11 cellular contexts compared by ENCODE assay signal in genomic region chr14:101121399-101122113, GRCh38.
DNase-seq lines count a peak whose midpoint lies in the region; ATAC-seq and TF ChIP-seq lines count a peak whose summit lies in the region.
"Had no signal": no experiment of that assay in that cellular context is flagged by ENCODE, and none has a peak within 500 bp of the region (broad histone marks: within the 10 kb centered on the region; RNA-seq: fewer than 3 reads in every experiment).

No MANE protein-coding gene starts in this region.

- TF ChIP-seq POLR2A in GM18505 (IDR thresholded peaks at IDR 0.05; ENCODE audit: borderline replicate concordance, extremely low read depth, insufficient read depth, insufficient read length) = no peak

- no peak overlapping the region for H3K27ac ChIP-seq in CD8-positive, alpha-beta T cell (ENCODE audit: low read depth, low read length)
- peak overlapping the region; percentile 86 for H3K27ac ChIP-seq in KOPT-K1 (ENCODE audit: low read depth, low read length, poor library complexity, severe bottlenecking)

- ATAC-seq in CD8-positive, alpha-beta T cell = no peak
- ATAC-seq in sciatic nerve (no peak), GM18505 (IDR thresholded peaks at IDR 0.05; ENCODE audit: unreplicated experiment) (no peak)

- H3K36me3 Mint-ChIP-seq in CD8-positive, alpha-beta T cell = no peaks in the 10 kb centered on the region
- no peaks in the 10 kb centered on the region for H3K36me3 Mint-ChIP-seq in HFFc6 (ENCODE audit: low read depth)

- H3K9me3 Mint-ChIP-seq in CD8-positive, alpha-beta T cell = no peaks in the 10 kb centered on the region
- no peaks in the 10 kb centered on the region for H3K9me3 Mint-ChIP-seq in HFFc6

- intact Hi-C loops in CD8-positive, alpha-beta T cell (cut with DNase I, micrococcal nuclease) = no loop called here
- intact Hi-C loops in sciatic nerve (cut with DNase I) = no loop called here

- H3K27me3 ChIP-seq in CD8-positive, alpha-beta T cell (ENCODE audit: insufficient read depth, low read length) = no peaks in the 10 kb centered on the region

- CTCF ChIA-PET in CD8-positive, alpha-beta T cell (lab: Charles Lee) = no interaction called here

- no peak overlapping the region for H3K4me3 ChIP-seq in CD8-positive, alpha-beta T cell (ENCODE audit: low read depth, low read length)

- peak overlapping the region; percentile 63 for H3K4me3 Mint-ChIP-seq in CD8-positive, alpha-beta T cell
- H3K4me3 Mint-ChIP-seq in HFFc6 = no peak overlapping the region

- peak in 1 of 7 experiments; percentile 3 for DNase-seq in CD8-positive, alpha-beta T cell
- DNase-seq in iPS-NIHi7 (ENCODE audit: extremely low spot score) (peak; percentile 9), sciatic nerve (ENCODE audit: low spot score) (peak; percentile 54), pons (ENCODE audit: low spot score) (no peak), HUDEP-2 (lab: John Stamatoyannopoulos, UW; ENCODE audit: unreplicated experiment in 76 of 76) (no peak), HFFc6 (no peak)
- DNase-seq: activated effector memory CD4-positive, alpha-beta T cell treated with anti-CD3 and anti-CD28 coated beads, Interleukin-2, amount 50 U/mL, for 16 hours; foreskin melanocyte; NCI-H1930 had no signal

- H3K27ac Mint-ChIP-seq in CD8-positive, alpha-beta T cell = no peak overlapping the region
- no peak overlapping the region for H3K27ac Mint-ChIP-seq in HFFc6

- no peaks in the 10 kb centered on the region for H3K36me3 ChIP-seq in CD8-positive, alpha-beta T cell (ENCODE audit: insufficient read depth, low read length)
- H3K36me3 ChIP-seq in KOPT-K1 (ENCODE audit: insufficient read depth, low read length) = no peaks in the 10 kb centered on the region

- POLR2A ChIA-PET in CD8-positive, alpha-beta T cell (lab: Charles Lee) = no interaction called here

- no peak for TF ChIP-seq CTCF in CD8-positive, alpha-beta T cell (IDR thresholded peaks at IDR 0.05)
- no peak for TF ChIP-seq CTCF in HFFc6 (IDR thresholded peaks at IDR 0.05)

- peaks cover 11% of the 10 kb centered on the region for H3K4me1 ChIP-seq in CD8-positive, alpha-beta T cell (ENCODE audit: insufficient read depth, low read length)

- H3K4me1 Mint-ChIP-seq in CD8-positive, alpha-beta T cell (ENCODE audit: low read depth) = peaks cover 16% of the 10 kb centered on the region
- peaks cover 6% of the 10 kb centered on the region; the same call in 1 of the 2 replicates for H3K4me1 Mint-ChIP-seq in HFFc6 (ENCODE audit: low read depth)

- H3K9me3 ChIP-seq in CD8-positive, alpha-beta T cell (ENCODE audit: low read length) = no peaks in the 10 kb centered on the region
- H3K9me3 ChIP-seq in KOPT-K1 (ENCODE audit: insufficient read depth, low read length, poor library complexity, severe bottlenecking) = no peaks in the 10 kb centered on the region

- peaks cover 10% of the 10 kb centered on the region for H3K27me3 Mint-ChIP-seq in CD8-positive, alpha-beta T cell (ENCODE audit: low read depth)
- H3K27me3 Mint-ChIP-seq in HFFc6 (ENCODE audit: insufficient read depth) = peaks cover 45% of the 10 kb centered on the region

Comparison
In these comparisons a context has a peak if more than half of its experiments do, and no peak if none do; other contexts are left out.
1. DNase-seq: peak in iPS-NIHi7 (single experiment) and sciatic nerve (single experiment); none in pons (single experiment), HUDEP-2 (0 of 76) and HFFc6 (single experiment).